Comparison of ENCODE assay signal across 28 cellular contexts in the genomic region with DNA sequence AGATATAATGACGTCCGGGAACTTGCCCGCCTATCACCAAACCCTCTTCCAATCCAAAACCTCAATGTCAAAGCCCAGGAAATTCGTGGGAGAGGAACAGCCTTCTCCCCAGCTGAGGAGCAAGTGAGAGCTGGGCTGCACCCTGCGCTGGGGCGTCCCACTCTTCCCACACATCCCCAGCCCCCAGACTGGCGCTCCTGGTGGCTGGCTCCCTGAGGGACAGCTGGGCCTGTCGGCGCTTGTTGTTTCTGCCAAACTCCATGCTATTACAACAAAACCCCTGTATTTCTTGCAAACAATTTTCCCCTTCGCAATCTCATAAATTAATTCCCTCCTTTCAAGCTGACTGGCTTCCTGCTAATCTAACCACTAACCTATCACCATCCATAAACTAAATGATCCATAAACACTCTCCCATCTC. TPM values are rescaled to one million over a fixed set of nuclear protein-coding genes. Genes with fewer than 3 reads are reported as not detected.
DNase-seq lines count a peak whose midpoint lies in the region; ATAC-seq and TF ChIP-seq lines count a peak whose summit lies in the region.
"Had no signal": no experiment of that assay in that cellular context is flagged by ENCODE, and none has a peak within 500 bp of the region (broad histone marks: within the 10 kb centered on the region; RNA-seq: fewer than 3 reads in every experiment).

No MANE protein-coding gene starts in this region.

- no peak for TF ChIP-seq CTCF in endodermal cell (conservative IDR thresholded peaks at IDR 0.05)
- TF ChIP-seq CTCF in upper lobe of right lung (IDR thresholded peaks at IDR 0.05), result no peak

- no peak overlapping the region for H3K4me3 Mint-ChIP-seq in endodermal cell
- H3K4me3 Mint-ChIP-seq: activated CD4-positive, alpha-beta T cell treated with anti-CD3 and anti-CD28 coated beads for 36 hours; activated naive CD8-positive, alpha-beta T cell treated with anti-CD3 and anti-CD28 coated beads, Interleukin-2, amount 10 ng/mL, durations not matched to agents 7 days and 5 days; CD14-positive monocyte; central memory CD8-positive, alpha-beta T cell; naive thymus-derived CD4-positive, alpha-beta T cell had no signal

- no peaks in the 10 kb centered on the region for H3K36me3 Mint-ChIP-seq in endodermal cell (ENCODE audit: low read depth)
- H3K36me3 Mint-ChIP-seq: activated naive CD8-positive, alpha-beta T cell treated with anti-CD3 and anti-CD28 coated beads, Interleukin-2, amount 10 ng/mL, durations not matched to agents 7 days and 5 days; CD14-positive monocyte; naive thymus-derived CD4-positive, alpha-beta T cell had no signal

- H3K4me1 ChIP-seq in endodermal cell (ENCODE audit: control insufficient read depth, insufficient read depth, low read length), result no peaks in the 10 kb centered on the region
- H3K4me1 ChIP-seq in upper lobe of right lung, result no peaks in the 10 kb centered on the region
- H3K4me1 ChIP-seq: upper lobe of left lung had no signal

- DNase-seq in NCI-H69 (lab: John Stamatoyannopoulos, UW) (peak; percentile 75), endodermal cell (peak; percentile 35), nucleus accumbens (lab: John Stamatoyannopoulos, UW) (peak in 32 of 56 donors; percentile 21 to 67 (median 39)), upper lobe of right lung (peak; percentile 32), NCI-H2029 treated with DMSO at 0.1 percent for 48 hours (lab: John Stamatoyannopoulos, UW) (no peak)
- no peak for DNase-seq in activated effector memory CD4-positive, alpha-beta T cell treated with Interleukin-2 at 50 U/mL for 16 hours
- DNase-seq: activated CD4-positive, alpha-beta T cell treated with anti-CD3 and anti-CD28 coated beads for 36 hours; activated gamma-delta T cell; activated naive CD8-positive, alpha-beta T cell treated with anti-CD3 and anti-CD28 coated beads, Interleukin-2, amount 10 ng/mL, durations not matched to agents 7 days and 5 days; activated T-cell treated with anti-CD3 and anti-CD28 coated beads, Interleukin-2, amount 50 U/mL, for 1 hour; Calu3; GOT3; Karpas-422; naive thymus-derived CD4-positive, alpha-beta T cell; NCI-H1436 treated with DMSO at 0.1 percent for 48 hours; NCI-H510A treated with DMSO at 0.1 percent for 48 hours; PC-9; right cardiac atrium; Right ventricle myocardium superior; stimulated activated CD4-positive, alpha-beta T cell treated with anti-CD3 and anti-CD28 coated beads, Interleukin-2, amount 100 ng/mL, for 48 hours; T-helper 2 cell had no signal

- no peaks in the 10 kb centered on the region for H3K9me3 Mint-ChIP-seq in endodermal cell
- H3K9me3 Mint-ChIP-seq: activated naive CD8-positive, alpha-beta T cell treated with anti-CD3 and anti-CD28 coated beads, Interleukin-2, amount 10 ng/mL, durations not matched to agents 7 days and 5 days; central memory CD8-positive, alpha-beta T cell; naive thymus-derived CD4-positive, alpha-beta T cell had no signal

- H3K36me3 ChIP-seq in endodermal cell (ENCODE audit: control insufficient read depth, insufficient read depth, low read length) (no peaks in the 10 kb centered on the region), upper lobe of right lung (no peaks in the 10 kb centered on the region)
- H3K36me3 ChIP-seq: upper lobe of left lung had no signal

- peaks cover 6% of the 10 kb centered on the region for H3K27me3 ChIP-seq in endodermal cell (ENCODE audit: control insufficient read depth, insufficient read depth, low read length, poor library complexity, severe bottlenecking)
- H3K27me3 ChIP-seq in upper lobe of right lung, result no peaks in the 10 kb centered on the region
- H3K27me3 ChIP-seq: upper lobe of left lung had no signal

- H3K4me3 ChIP-seq in endodermal cell (ENCODE audit: low read length), result no peak overlapping the region
- no peak overlapping the region for H3K4me3 ChIP-seq in upper lobe of right lung
- H3K4me3 ChIP-seq: PC-9, upper lobe of left lung had no signal

- WGBS in endodermal cell (ENCODE audit: insufficient coverage in 1 of 2, insufficient read length in 1 of 2), 2 experiments, result 88 to 94% methylated on average over 7 to 10 of the region's 10 CpGs

- no peaks in the 10 kb centered on the region for H3K4me1 Mint-ChIP-seq in endodermal cell
- H3K4me1 Mint-ChIP-seq: activated CD4-positive, alpha-beta T cell treated with anti-CD3 and anti-CD28 coated beads for 36 hours; activated naive CD8-positive, alpha-beta T cell treated with anti-CD3 and anti-CD28 coated beads, Interleukin-2, amount 10 ng/mL, durations not matched to agents 7 days and 5 days; CD14-positive monocyte; central memory CD8-positive, alpha-beta T cell; naive thymus-derived CD4-positive, alpha-beta T cell had no signal

- H3K9me3 ChIP-seq in endodermal cell (ENCODE audit: control insufficient read depth, low read length), result no peaks in the 10 kb centered on the region
- no peaks in the 10 kb centered on the region for H3K9me3 ChIP-seq in upper lobe of right lung
- H3K9me3 ChIP-seq: upper lobe of left lung had no signal

- peaks cover 9% of the 10 kb centered on the region for H3K27me3 Mint-ChIP-seq in endodermal cell (ENCODE audit: insufficient read depth)
- H3K27me3 Mint-ChIP-seq: activated naive CD8-positive, alpha-beta T cell treated with anti-CD3 and anti-CD28 coated beads, Interleukin-2, amount 10 ng/mL, durations not matched to agents 7 days and 5 days had no signal

- no peak overlapping the region for H3K27ac Mint-ChIP-seq in endodermal cell
- H3K27ac Mint-ChIP-seq: activated CD4-positive, alpha-beta T cell treated with anti-CD3 and anti-CD28 coated beads for 36 hours; activated naive CD8-positive, alpha-beta T cell treated with anti-CD3 and anti-CD28 coated beads, Interleukin-2, amount 10 ng/mL, durations not matched to agents 7 days and 5 days; CD14-positive monocyte had no signal

- no peak overlapping the region for H3K9ac ChIP-seq in endodermal cell (ENCODE audit: extremely low read depth, low read length, poor library complexity, severe bottlenecking)

- intact Hi-C loops in upper lobe of right lung (cut with DNase I), result no loop called here

- H3K27ac ChIP-seq in endodermal cell (ENCODE audit: low read depth, low read length), result no peak overlapping the region
- no peak overlapping the region for H3K27ac ChIP-seq in upper lobe of right lung
- H3K27ac ChIP-seq: PC-9, upper lobe of left lung had no signal

- no peak for ATAC-seq in upper lobe of right lung
- no peak for ATAC-seq in GM19397 (IDR thresholded peaks at IDR 0.05; ENCODE audit: unreplicated experiment)
- ATAC-seq: activated CD4-positive, alpha-beta T cell treated with anti-CD3 and anti-CD28 coated beads for 36 hours; HepG2; naive thymus-derived CD4-positive, alpha-beta T cell; right cardiac atrium had no signal

RNA-seq across cellular contexts. Expression of a gene that starts 53.0 kb away (rescaled TPM):
- total RNA-seq in endodermal cell (under 1 TPM; 0.13 to 0.53 TPM), upper lobe of right lung (3.0 TPM)
- polyA plus RNA-seq in endodermal cell (2013, experiment 1 of 2), result 1.1 TPM
- polyA plus RNA-seq in endodermal cell (2013, experiment 2 of 2), result 0.87 TPM
- total RNA-seq: activated CD4-positive, alpha-beta T cell treated with anti-CD3 and anti-CD28 coated beads for 36 hours; activated CD8-positive, alpha-beta memory T cell treated with anti-CD3 and anti-CD28 coated beads for 36 hours; activated naive CD8-positive, alpha-beta T cell treated with anti-CD3 and anti-CD28 coated beads, Interleukin-2, amount 10 ng/mL, durations not matched to agents 7 days and 5 days; Calu3; endothelial cell of umbilical vein; HepG2; naive thymus-derived CD4-positive, alpha-beta T cell; PC-9 had no signal
- polyA plus RNA-seq: CD14-positive monocyte; endothelial cell of umbilical vein; naive thymus-derived CD4-positive, alpha-beta T cell had no signal

Comparison
In these comparisons a context has a peak if more than half of its experiments do, and no peak if none do; other contexts are left out.
1. DNase-seq: peak in NCI-H69 (single experiment), endodermal cell (single experiment), nucleus accumbens (32 of 56) and upper lobe of right lung (single experiment); none in NCI-H2029 treated with DMSO at 0.1 percent for 48 hours (single experiment) and activated effector memory CD4-positive, alpha-beta T cell treated with Interleukin-2 at 50 U/mL for 16 hours (single experiment).